In the genomic region with DNA sequence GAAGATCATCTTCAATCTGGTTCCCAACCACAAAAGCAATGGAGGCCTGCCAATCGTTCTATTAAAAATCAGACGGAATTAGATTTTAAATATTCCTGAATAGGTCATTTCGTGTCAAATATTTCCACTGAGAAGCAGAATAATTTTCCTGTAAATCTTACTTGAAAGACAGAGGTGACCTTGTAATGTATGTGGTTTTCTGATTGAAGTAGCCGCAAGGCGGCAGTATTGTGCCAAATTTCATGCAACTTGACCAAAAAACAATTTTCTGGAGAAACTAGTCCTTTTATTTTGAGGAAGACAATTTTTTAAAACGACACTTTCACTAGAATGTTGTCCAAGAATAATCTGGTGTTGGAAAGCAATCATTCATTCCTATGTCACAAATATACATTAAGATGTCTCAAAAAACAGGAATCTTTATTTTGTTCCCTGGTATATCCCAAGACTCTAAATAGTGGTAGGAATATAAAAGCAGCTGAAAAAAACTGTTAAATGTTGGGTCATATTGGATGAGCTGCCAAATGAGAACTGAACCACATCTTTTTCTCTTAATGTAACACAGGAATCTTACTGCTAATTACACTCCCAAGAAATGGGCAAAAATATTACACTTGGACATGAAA, we compare ENCODE assay signal across 8 cellular contexts. TPM values are rescaled to one million over a fixed set of nuclear protein-coding genes. Genes with fewer than 3 reads are reported as not detected.
A peak's percentile ranks its signal among the peaks of the same experiment; 100 is the strongest.
DNase-seq lines count a peak whose midpoint lies in the region; ATAC-seq, FAIRE-seq and TF ChIP-seq lines count a peak whose summit lies in the region.

No MANE protein-coding gene starts in this region.

- ATAC-seq in GM21390 (IDR thresholded peaks at IDR 0.05; ENCODE audit: unreplicated experiment): no peak
- no peak for ATAC-seq in GM18502 (IDR thresholded peaks at IDR 0.05; ENCODE audit: poor library complexity, unreplicated experiment)

- peaks cover 14% of the 10 kb centered on the region for H3K4me1 Mint-ChIP-seq in astrocyte (ENCODE audit: low read depth, unreplicated experiment)

- H3K79me2 ChIP-seq in astrocyte (ENCODE audit: insufficient read depth, low read length): no peaks in the 10 kb centered on the region

- H3K36me3 Mint-ChIP-seq in astrocyte (ENCODE audit: low read depth, unreplicated experiment): no peaks in the 10 kb centered on the region

- no peaks in the 10 kb centered on the region for H3K27me3 Mint-ChIP-seq in astrocyte (ENCODE audit: low read depth, unreplicated experiment)

- H3K4me3 ChIP-seq in AG04449 (ENCODE audit: low read depth, low read length): no peak overlapping the region
- no peak overlapping the region for H3K4me3 ChIP-seq in GM12875 (ENCODE audit: low read depth, low read length)
- no peak overlapping the region for H3K4me3 ChIP-seq in astrocyte (ENCODE audit: insufficient read depth, low read depth, low read length)
- H3K4me3 ChIP-seq in iPS DF 6.9 (ENCODE audit: low read length): no peak overlapping the region

- DNase-seq in AG04449 (ENCODE audit: low read depth, low spot score) (no peak), NCI-H748 (lab: John Stamatoyannopoulos, UW; ENCODE audit: unreplicated experiment) (peak; percentile 70), astrocyte (ENCODE audit: low read depth) (peak; percentile 14), iPS DF 6.9 (ENCODE audit: low read depth, low spot score) (peak; percentile 55)
- peak; percentile 10 to 14 for DNase-seq in stimulated activated CD4-positive, alpha-beta T cell treated with anti-CD3 and anti-CD28 coated beads, Interleukin-15, amount 100 ng/mL, for 48 hours (ENCODE audit: low read depth in 2 of 2)

- no peaks in the 10 kb centered on the region for H3K9me3 Mint-ChIP-seq in astrocyte (ENCODE audit: unreplicated experiment)

- H3K4me1 ChIP-seq in astrocyte (ENCODE audit: insufficient read depth, low read length): no peaks in the 10 kb centered on the region
- no peaks in the 10 kb centered on the region for H3K4me1 ChIP-seq in iPS DF 6.9 (ENCODE audit: control insufficient read depth, insufficient read depth, low read length)

- H4K20me1 ChIP-seq in astrocyte (ENCODE audit: insufficient read depth, low read length): no peaks in the 10 kb centered on the region

- H3K9me3 ChIP-seq in astrocyte (ENCODE audit: insufficient read depth, low read depth, low read length) (no peaks in the 10 kb centered on the region), iPS DF 6.9 (ENCODE audit: control insufficient read depth, insufficient read depth, low read length) (no peaks in the 10 kb centered on the region)

- CTCF ChIA-PET in AG04449 (lab: Yijun Ruan, JAX): interaction anchor here (0.6 to 1.9 kb wide), 18 partner anchors 9 to 1219 kb away, joined by 3 to 12 read pairs (median 4); no protein-coding TSS in a partner anchor

- H3K4me2 ChIP-seq in astrocyte (ENCODE audit: low read length): no peak overlapping the region

- no peak overlapping the region for H3K9ac ChIP-seq in astrocyte (ENCODE audit: low read length)

- H3K4me3 Mint-ChIP-seq in astrocyte (ENCODE audit: unreplicated experiment): no peak overlapping the region

- TF ChIP-seq CTCF in AG04449 (IDR thresholded peaks at IDR 0.05; ENCODE audit: insufficient read depth, low read length, missing control alignments) (peak; percentile 56), GM12875 (IDR thresholded peaks at IDR 0.05; ENCODE audit: borderline replicate concordance, insufficient read depth, low read depth, low read length) (peak; percentile 60; the same call in 1 of the 2 replicates), astrocyte (IDR thresholded peaks at IDR 0.05; ENCODE audit: insufficient read depth, low read depth, low read length) (peak; percentile 91)

- FAIRE-seq in astrocyte (lab: Jason Lieb, UNC): peak; percentile 79

- WGBS in iPS DF 6.9 (ENCODE audit: insufficient coverage, insufficient read length): no CpG with 5 or more reads among the region's 6 CpGs

- H3K27ac ChIP-seq in astrocyte (ENCODE audit: low read depth, low read length) (no peak overlapping the region), iPS DF 6.9 (ENCODE audit: low read length) (no peak overlapping the region)

- POLR2A ChIA-PET in AG04449 (lab: Yijun Ruan, JAX): interaction anchor here (0.9 kb wide), 1 partner anchor 835 kb away, joined by 3 read pairs; no protein-coding TSS in a partner anchor

- H3K27me3 ChIP-seq in astrocyte (ENCODE audit: insufficient read depth, low read length): no peaks in the 10 kb centered on the region
- no peaks in the 10 kb centered on the region for H3K27me3 ChIP-seq in iPS DF 6.9 (ENCODE audit: control insufficient read depth, insufficient read depth, low read length)

- H3K27ac Mint-ChIP-seq in astrocyte (ENCODE audit: unreplicated experiment): no peak overlapping the region

- no peak overlapping the region for H2AFZ ChIP-seq in astrocyte (ENCODE audit: low read depth, low read length)

- H3K36me3 ChIP-seq in astrocyte (ENCODE audit: insufficient read depth, low read length) (no peaks in the 10 kb centered on the region), iPS DF 6.9 (ENCODE audit: control insufficient read depth, insufficient read depth, low read length) (no peaks in the 10 kb centered on the region)

RNA-seq across cellular contexts. Expression of a gene that starts 33.6 kb away (rescaled TPM):
- total RNA-seq in astrocyte: 0.67 and 1.9 TPM in 2 replicates
